Comparison of ENCODE assay signal across 28 cellular contexts in the genomic region with DNA sequence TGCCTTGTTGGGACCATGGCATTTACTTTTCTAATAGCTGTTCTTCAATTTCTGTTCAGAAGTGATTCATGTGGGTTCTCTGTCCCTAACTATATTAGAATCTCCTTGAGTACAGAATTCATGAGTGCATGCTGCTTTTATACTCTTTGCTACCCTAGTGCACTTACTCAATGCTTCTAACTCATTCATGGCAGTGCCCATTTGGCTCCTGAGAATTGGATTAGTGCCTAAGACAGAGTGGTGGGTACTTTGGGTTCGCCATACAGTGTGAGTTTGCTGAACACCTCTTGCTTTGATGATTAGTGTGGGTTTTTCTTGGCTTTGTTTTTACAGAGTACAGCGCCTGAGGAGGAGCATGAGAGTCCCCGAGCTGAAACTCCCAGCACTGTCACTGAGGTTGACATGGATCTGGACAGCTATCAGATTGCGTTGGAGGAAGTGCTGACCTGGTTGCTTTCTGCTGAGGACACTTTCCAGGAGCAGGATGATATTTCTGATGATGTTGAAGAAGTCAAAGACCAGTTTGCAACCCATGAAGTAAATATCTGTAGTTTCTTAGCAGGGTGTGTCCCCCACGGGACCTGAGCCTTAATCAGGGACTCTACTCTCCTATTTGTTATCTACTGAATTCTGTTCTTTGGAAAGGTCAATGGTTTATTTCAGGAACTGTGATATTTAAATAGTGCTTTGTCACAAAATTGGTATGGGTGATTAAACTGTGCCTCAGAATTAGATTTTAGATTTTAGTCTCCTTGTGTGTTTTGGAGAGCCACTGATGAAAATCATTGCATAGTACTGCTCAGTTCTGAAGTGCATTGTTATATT.
DNase-seq lines count a peak whose midpoint lies in the region; ATAC-seq and TF ChIP-seq lines count a peak whose summit lies in the region.
"Had no signal": no experiment of that assay in that cellular context is flagged by ENCODE, and none has a peak within 500 bp of the region (broad histone marks: within the 10 kb centered on the region; RNA-seq: fewer than 3 reads in every experiment).

No MANE protein-coding gene starts in this region.

- H3K27me3 Mint-ChIP-seq in naive B cell = no peaks in the 10 kb centered on the region
- H3K27me3 Mint-ChIP-seq: activated CD4-positive, alpha-beta T cell treated with anti-CD3 and anti-CD28 coated beads, Interleukin-2, amount 10 ng/mL, durations not matched to agents 7 days and 5 days; effector memory CD8-positive, alpha-beta T cell had no signal

- H3K4me3 Mint-ChIP-seq in naive B cell = no peak overlapping the region
- H3K4me3 Mint-ChIP-seq: activated CD4-positive, alpha-beta T cell treated with anti-CD3 and anti-CD28 coated beads, Interleukin-2, amount 10 ng/mL, durations not matched to agents 7 days and 5 days; effector memory CD8-positive, alpha-beta T cell; T-helper 2 cell treated with Interferon-gamma antibody and Interleukin-4, amounts not matched to agents 5 μg/mL and 100 μg/mL, for 36 hours had no signal

- peaks cover 21% of the 10 kb centered on the region for H3K4me1 ChIP-seq in ACC112 (ENCODE audit: control insufficient read depth, insufficient read depth, low read length, unreplicated experiment)
- no peaks in the 10 kb centered on the region for H3K4me1 ChIP-seq in HEK293 (ENCODE audit: control insufficient read depth, insufficient read depth, low read length)
- H3K4me1 ChIP-seq in heart left ventricle = peaks cover 0 to 35% (median 16%) of the 10 kb centered on the region in 12 donors
- H3K4me1 ChIP-seq: colonic mucosa had no signal

- peaks cover 0 to 7% (median 5%) of the 10 kb centered on the region in 7 donors for H3K9me3 Mint-ChIP-seq in naive B cell
- H3K9me3 Mint-ChIP-seq: effector memory CD8-positive, alpha-beta T cell had no signal

- CTCF ChIA-PET in HEK293 (lab: Yijun Ruan, JAX) = interaction anchor here (1.2 kb wide), 1 partner anchor 46 kb away, joined by 3 read pairs; no protein-coding TSS in a partner anchor

- intact Hi-C loops in heart left ventricle (cut with DNase I) = loop anchor here in 3 of 10 donors (5.0 to 10.0 kb wide), 4 partner anchors 46 to 149 kb away; a partner anchor contains a TSS

- no peaks in the 10 kb centered on the region for H3K9me3 ChIP-seq in HEK293 (ENCODE audit: control insufficient read depth, insufficient read depth, low read depth, low read length)
- no peaks in the 10 kb centered on the region for H3K9me3 ChIP-seq in heart left ventricle
- H3K9me3 ChIP-seq: colonic mucosa had no signal

- peaks cover 51% of the 10 kb centered on the region for H3K36me3 ChIP-seq in ACC112 (ENCODE audit: insufficient read depth, low read length)
- H3K36me3 ChIP-seq in HEK293 (ENCODE audit: control insufficient read depth in 2 of 2, insufficient read depth in 1 of 2, low read length in 2 of 2) = peaks cover 18 to 60% of the 10 kb centered on the region in 2 experiments
- H3K36me3 ChIP-seq in heart left ventricle = peaks cover 0 to 75% (median 62%) of the 10 kb centered on the region in 9 donors

- POLR2A ChIA-PET in HEK293 (lab: Yijun Ruan, JAX) = no interaction called here

- no peaks in the 10 kb centered on the region for H3K79me2 ChIP-seq in ACC112 (ENCODE audit: control insufficient read depth, insufficient read depth, low read length, unreplicated experiment)

- H3K27ac ChIP-seq in ACC112 (ENCODE audit: low read depth, low read length) = peak overlapping the region; percentile 62; the same call in 1 of the 2 replicates
- no peak overlapping the region for H3K27ac ChIP-seq in HEK293 (ENCODE audit: extremely low read depth, low read depth, low read length)
- peak overlapping the region in 8 of 12 donors; percentile 3 to 58 (median 22) for H3K27ac ChIP-seq in heart left ventricle
- H3K27ac ChIP-seq: colonic mucosa had no signal

- H3K4me1 Mint-ChIP-seq in naive B cell = peaks cover 0 to 16% (median 10%) of the 10 kb centered on the region in 3 donors

- no peak overlapping the region for H3K4me3 ChIP-seq in ACC112 (ENCODE audit: low read depth, low read length)
- no peak overlapping the region for H3K4me3 ChIP-seq in HEK293 (ENCODE audit: low read depth, low read length)
- no peak overlapping the region for H3K4me3 ChIP-seq in heart left ventricle
- H3K4me3 ChIP-seq: colonic mucosa had no signal

- H3K27me3 ChIP-seq in ACC112 (ENCODE audit: insufficient read depth, low read length) = no peaks in the 10 kb centered on the region
- no peaks in the 10 kb centered on the region for H3K27me3 ChIP-seq in heart left ventricle
- H3K27me3 ChIP-seq: colonic mucosa had no signal

- ATAC-seq in heart left ventricle (peak; percentile 29 to 80 (median 54)), naive B cell (ENCODE audit: low read depth in 2 of 2) (no peak)
- ATAC-seq: effector memory CD8-positive, alpha-beta T cell had no signal

- no peak for TF ChIP-seq CTCF in HEK293 (tag by site-specific recombination; IDR thresholded peaks at IDR 0.05)
- TF ChIP-seq CTCF in heart left ventricle (IDR thresholded peaks at IDR 0.05) = no peak

- H2AFZ ChIP-seq in ACC112 (ENCODE audit: low read length, unreplicated experiment) = no peak overlapping the region

- peaks cover 51 to 67% of the 10 kb centered on the region in 2 donors for H3K36me3 Mint-ChIP-seq in naive B cell

- 51 to 65% (median 58%) methylated on average over 5 of the region's 5 CpGs for WGBS in heart left ventricle, 4 donors

- DNase-seq in heart left ventricle (no peak), naive B cell (no peak), SKM-1 treated with dmso at 0.1 percent for 144 hours (lab: John Stamatoyannopoulos, UW; ENCODE audit: unreplicated experiment) (no peak), NCI-H2171 (lab: John Stamatoyannopoulos, UW) (no peak), NCI-H187 treated with DMSO at 0.1 percent for 48 hours (lab: John Stamatoyannopoulos, UW) (no peak), OCI-M1 (lab: John Stamatoyannopoulos, UW) (no peak)
- DNase-seq: activated CD4-positive, alpha-beta T cell treated with anti-CD3 and anti-CD28 coated beads, Interleukin-2, amount 10 ng/mL, durations not matched to agents 7 days and 5 days; activated CD8-positive, alpha-beta memory T cell treated with anti-CD3 and anti-CD28 coated beads, Interleukin-2, amount 50 U/mL, for 4 hours; activated naive CD4-positive, alpha-beta T cell treated with anti-CD3 and anti-CD28 coated beads, Interleukin-2, amount 50 U/mL, for 16 hours; amygdala; colonic mucosa; DMS79 treated with DMSO at 0.1 percent for 48 hours; effector memory CD8-positive, alpha-beta T cell; foreskin fibroblast; H7; KBM-7; left cardiac atrium; mesendoderm; NCI-H1105 treated with DMSO at 0.1 percent for 48 hours; NCI-H2081; NCI-H446; NCI-H82; nucleus accumbens; stimulated activated CD4-positive, alpha-beta T cell treated with anti-CD3 and anti-CD28 coated beads, Interleukin-2, amount 100 ng/mL, for 24 hours; trophoblast cell had no signal

- no peak for TF ChIP-seq POLR2A in heart left ventricle (IDR thresholded peaks at IDR 0.05)

- H3K27ac Mint-ChIP-seq in naive B cell = peak overlapping the region in 4 of 6 donors; percentile 12 to 85 (median 58)
- H3K27ac Mint-ChIP-seq: activated CD4-positive, alpha-beta T cell treated with anti-CD3 and anti-CD28 coated beads, Interleukin-2, amount 10 ng/mL, durations not matched to agents 7 days and 5 days; T-helper 2 cell treated with Interferon-gamma antibody and Interleukin-4, amounts not matched to agents 5 μg/mL and 100 μg/mL, for 36 hours had no signal

TF ChIP-seq in HEK293, 187 proteins besides CTCF, POLR2A, EP300 and RAD21:
- no peak for TF ChIP-seq EGR2 (tag by site-specific recombination; IDR thresholded peaks at IDR 0.05; ENCODE audit: low read depth)
- TF ChIP-seq, protein P1, sequence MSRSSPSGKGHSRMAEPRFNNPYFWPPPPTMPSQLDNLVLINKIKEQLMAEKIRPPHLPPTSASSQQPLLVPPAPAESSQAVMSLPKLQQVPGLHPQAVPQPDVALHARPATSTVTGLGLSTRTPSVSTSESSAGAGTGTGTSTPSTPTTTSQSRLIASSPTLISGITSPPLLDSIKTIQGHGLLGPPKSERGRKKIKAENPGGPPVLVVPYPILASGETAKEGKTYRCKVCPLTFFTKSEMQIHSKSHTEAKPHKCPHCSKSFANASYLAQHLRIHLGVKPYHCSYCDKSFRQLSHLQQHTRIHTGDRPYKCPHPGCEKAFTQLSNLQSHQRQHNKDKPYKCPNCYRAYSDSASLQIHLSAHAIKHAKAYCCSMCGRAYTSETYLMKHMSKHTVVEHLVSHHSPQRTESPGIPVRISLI (tag by site-specific recombination; IDR thresholded peaks at IDR 0.05) = no peak
- 0 out of 2 replicates have a peak, but pooled peaks have one; percentile 40 for TF ChIP-seq ZSCAN16 (tag by site-specific recombination; IDR thresholded peaks at IDR 0.05)

Comparison
In these comparisons a context has a peak if more than half of its experiments do, and no peak if none do; other contexts are left out.
1. ATAC-seq: peak in heart left ventricle (4 of 4); none in naive B cell (0 of 2).